In the genomic region with DNA sequence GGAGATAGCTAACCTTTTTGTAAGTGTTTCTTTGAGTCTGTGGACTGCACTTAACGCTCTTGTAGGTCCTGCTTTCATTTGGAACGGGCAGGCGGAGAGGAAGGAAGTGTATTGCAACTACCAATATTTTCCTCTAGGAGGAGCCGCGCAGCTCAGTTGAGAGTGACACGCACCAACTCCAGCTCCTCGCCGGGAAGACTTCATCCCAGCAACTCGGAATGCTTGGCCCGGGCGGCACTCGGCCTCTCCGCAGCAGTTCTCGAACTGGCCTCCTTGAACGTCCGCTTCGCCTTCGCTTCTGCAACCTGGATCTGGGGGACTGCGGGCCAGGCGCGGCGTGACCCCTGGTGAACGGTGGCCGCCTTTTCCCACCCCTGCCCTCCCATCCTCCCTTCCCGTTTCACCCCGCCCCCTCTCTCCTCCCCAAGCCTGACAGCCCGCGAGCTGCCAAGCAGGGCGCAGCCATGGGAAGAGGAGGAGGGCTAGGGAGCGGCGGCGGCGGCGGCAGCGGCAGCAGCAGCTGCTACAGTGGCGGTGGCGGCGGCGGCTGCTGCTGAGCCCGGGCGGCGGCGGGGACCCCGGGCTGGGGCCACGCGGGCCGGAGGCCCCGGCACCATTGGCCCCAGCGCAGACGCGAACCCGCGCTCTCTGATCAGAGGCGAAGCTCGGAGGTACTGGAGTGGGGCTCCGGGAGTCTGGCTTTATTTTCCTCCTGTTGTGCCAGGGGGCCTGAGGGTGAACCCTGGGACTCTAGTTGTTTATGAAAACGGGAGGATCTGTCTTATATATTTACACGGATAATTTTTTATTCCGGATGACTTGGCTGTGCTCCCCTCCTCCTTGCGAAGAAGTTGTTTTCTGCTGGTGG, we compare ENCODE assay signal across 8 cellular contexts. TPM values are rescaled to one million over a fixed set of nuclear protein-coding genes. Genes with fewer than 3 reads are reported as not detected.
DNase-seq lines count a peak whose midpoint lies in the region; ATAC-seq and TF ChIP-seq lines count a peak whose summit lies in the region.

Gene GHR (plus strand): TSS at position 155 of the 868 bp plus-strand sequence. CDS start 142,436 bp downstream, outside the sequence.

- intact Hi-C loops in upper lobe of right lung (cut with DNase I) = loop anchor here (10.0 kb wide), 1 partner anchor 161 kb away; no protein-coding TSS in a partner anchor

- peak; percentile 88 for ATAC-seq in HG02678 (IDR thresholded peaks at IDR 0.05; ENCODE audit: unreplicated experiment)
- peak; percentile 97 for ATAC-seq in upper lobe of right lung

- peak; percentile 52 for DNase-seq in stimulated activated CD4-positive, alpha-beta T cell treated with anti-CD3 and anti-CD28 coated beads, Interleukin-15, amount 100 ng/mL, for 24 hours
- DNase-seq in stimulated activated CD4-positive, alpha-beta T cell treated with anti-CD3 and anti-CD28 coated beads, Interleukin-4, amount 100 ng/mL, for 4 hours = no peak
- DNase-seq in NCI-H187 (lab: John Stamatoyannopoulos, UW) (peak; percentile 53 to 87), fibroblast of mammary gland (ENCODE audit: low read depth) (peak; percentile 90), upper lobe of right lung (peak; percentile 86)
- peak; percentile 28 to 39 for DNase-seq in activated CD4-positive, alpha-beta T cell treated with anti-CD3 and anti-CD28 coated beads, Interleukin-2, amount 50 U/mL, for 48 hours

- H3K9me3 ChIP-seq in mucosa of rectum (ENCODE audit: control insufficient read depth in 2 of 2, low read length in 2 of 2) (no peaks in the 10 kb centered on the region), upper lobe of right lung (no peaks in the 10 kb centered on the region)

- H3K4me3 ChIP-seq in fibroblast of mammary gland (ENCODE audit: control insufficient read depth, low read depth, low read length) (peak within 1 kb of the TSS; percentile 70), mucosa of rectum (ENCODE audit: low read length in 2 of 2) (peak within 1 kb of the TSS; percentile 73 to 76), upper lobe of right lung (peak within 1 kb of the TSS; percentile 63)

- H3K36me3 ChIP-seq in mucosa of rectum (ENCODE audit: control insufficient read depth in 2 of 2, insufficient read depth in 2 of 2, low read length in 2 of 2) (no peaks in the 10 kb centered on the region), upper lobe of right lung (no peaks in the 10 kb centered on the region)

- H3K27ac ChIP-seq in mucosa of rectum (ENCODE audit: low read depth in 2 of 2, low read length in 2 of 2) = peak within 1 kb of the TSS; percentile 63 to 77
- H3K27ac ChIP-seq in upper lobe of right lung = peak within 1 kb of the TSS; percentile 73

- H3K4me1 ChIP-seq in mucosa of rectum (ENCODE audit: control insufficient read depth in 2 of 2, insufficient read depth in 2 of 2, low read length in 2 of 2) (peaks cover 3 to 14% of the 10 kb centered on the region in 2 donors), upper lobe of right lung (peaks cover 8% of the 10 kb centered on the region)

- TF ChIP-seq CTCF in fibroblast of mammary gland (conservative IDR thresholded peaks at IDR 0.05; ENCODE audit: control insufficient read depth, insufficient read depth, low read depth, low read length) (peak; percentile 81), upper lobe of right lung (IDR thresholded peaks at IDR 0.05) (peak; percentile 71)

- peak within 1 kb of the TSS; percentile 53 to 57 for H3K9ac ChIP-seq in mucosa of rectum (ENCODE audit: low read depth in 1 of 2, low read length in 2 of 2)

- H3K27me3 ChIP-seq in mucosa of rectum (ENCODE audit: control insufficient read depth in 2 of 2, insufficient read depth in 2 of 2, low read length in 2 of 2) = peaks cover 8 to 11% of the 10 kb centered on the region in 2 donors
- H3K27me3 ChIP-seq in upper lobe of right lung = peaks cover 15% of the 10 kb centered on the region

RNA-seq across cellular contexts. Expression of gene GHR, which starts in this region (rescaled TPM):
- total RNA-seq in upper lobe of right lung = 6.6 TPM

Comparison
In these comparisons a context has a peak if more than half of its experiments do, and no peak if none do; other contexts are left out.
1. DNase-seq: peak in stimulated activated CD4-positive, alpha-beta T cell treated with anti-CD3 and anti-CD28 coated beads, Interleukin-15, amount 100 ng/mL, for 24 hours (single experiment), NCI-H187 (2 of 2), activated CD4-positive, alpha-beta T cell treated with anti-CD3 and anti-CD28 coated beads, Interleukin-2, amount 50 U/mL, for 48 hours (2 of 2), fibroblast of mammary gland (single experiment) and upper lobe of right lung (single experiment); none in stimulated activated CD4-positive, alpha-beta T cell treated with anti-CD3 and anti-CD28 coated beads, Interleukin-4, amount 100 ng/mL, for 4 hours (0 of 2).
2. Peak in every context shown above with its lines, with median percentiles within 50 percentile points of each other: H3K4me3 ChIP-seq.